Comparison of ENCODE assay signal across 8 cellular contexts in the genomic region with DNA sequence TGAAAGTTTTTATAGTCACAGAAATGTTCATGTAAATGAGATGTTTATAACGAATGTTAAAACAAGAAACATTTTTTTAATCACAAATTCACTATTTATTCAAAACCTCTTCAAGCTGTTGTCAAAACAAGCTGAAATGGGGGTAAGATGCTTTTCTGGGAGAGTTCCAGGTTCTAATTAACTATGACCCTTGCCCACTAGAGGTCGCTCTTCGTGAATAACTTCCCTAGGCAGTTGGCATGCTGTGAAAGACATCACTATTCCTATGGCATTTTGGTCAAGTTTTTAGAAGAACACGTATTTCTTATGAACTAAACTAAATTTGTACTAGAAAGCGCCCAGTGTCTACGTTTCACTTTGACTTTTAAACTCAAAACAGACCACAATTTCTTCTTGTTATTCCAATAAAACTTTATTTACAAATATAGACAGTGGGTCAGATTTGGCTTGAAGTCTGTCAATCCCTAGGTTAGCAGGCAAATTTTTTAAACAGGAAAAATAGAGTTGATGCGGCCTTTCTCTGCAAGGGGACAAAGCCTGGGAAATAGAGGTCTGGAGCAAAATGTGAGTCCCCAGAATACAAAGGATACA.
DNase-seq lines count a peak whose midpoint lies in the region; ATAC-seq and TF ChIP-seq lines count a peak whose summit lies in the region.

No MANE protein-coding gene starts in this region.

- ATAC-seq in RWPE2 (ENCODE audit: low read depth) (no peak), GM19455 (IDR thresholded peaks at IDR 0.05; ENCODE audit: unreplicated experiment) (no peak), GM21515 (IDR thresholded peaks at IDR 0.05; ENCODE audit: unreplicated experiment) (no peak)
- no peak for ATAC-seq in activated naive CD8-positive, alpha-beta T cell treated with anti-CD3 and anti-CD28 coated beads, Interleukin-2, amount 50 U/mL, for 24 hours

- peaks cover 5% of the 10 kb centered on the region for H3K4me1 Mint-ChIP-seq in activated naive CD8-positive, alpha-beta T cell treated with anti-CD3 and anti-CD28 coated beads, Interleukin-2, amount 50 U/mL, for 24 hours
- H3K4me1 Mint-ChIP-seq in immature natural killer cell = peaks cover 4 to 10% of the 10 kb centered on the region in 2 donors

- H3K4me1 ChIP-seq in RWPE2 (ENCODE audit: insufficient read depth, poor library complexity, severe bottlenecking) = no peaks in the 10 kb centered on the region

- no peak overlapping the region for H3K27ac ChIP-seq in RWPE2 (ENCODE audit: poor library complexity, severe bottlenecking)

- peaks cover 15% of the 10 kb centered on the region for H3K36me3 Mint-ChIP-seq in activated naive CD8-positive, alpha-beta T cell treated with anti-CD3 and anti-CD28 coated beads, Interleukin-2, amount 50 U/mL, for 24 hours (ENCODE audit: low read depth)
- H3K36me3 Mint-ChIP-seq in immature natural killer cell = peaks cover 13 to 16% (median 14%) of the 10 kb centered on the region in 3 donors

- DNase-seq in ELF-1 (ENCODE audit: low read depth, low spot score) (peak; percentile 60), HUDEP-2 (lab: John Stamatoyannopoulos, UW; ENCODE audit: unreplicated experiment in 76 of 76) (peak in 52 of 76 experiments; percentile 3 to 72 (median 34)), RWPE2 (ENCODE audit: low spot score) (no peak), immature natural killer cell (peak; percentile 27 to 37 (median 35))
- DNase-seq in activated naive CD8-positive, alpha-beta T cell treated with anti-CD3 and anti-CD28 coated beads, Interleukin-2, amount 50 U/mL, for 24 hours = peak; percentile 56
- peak; percentile 67 for DNase-seq in stimulated activated CD4-positive, alpha-beta T cell treated with anti-CD3 and anti-CD28 coated beads, Interleukin-4, amount 100 ng/mL, for 24 hours

- H3K4me3 ChIP-seq in RWPE2 (ENCODE audit: severe bottlenecking) = no peak overlapping the region

- TF ChIP-seq CTCF in RWPE2 (IDR thresholded peaks at IDR 0.05; ENCODE audit: poor library complexity, severe bottlenecking) = peak; percentile 84

- H3K27me3 ChIP-seq in RWPE2 (ENCODE audit: insufficient read depth, poor library complexity, severe bottlenecking) = no peaks in the 10 kb centered on the region

- no peaks in the 10 kb centered on the region for H3K9me3 ChIP-seq in RWPE2 (ENCODE audit: severe bottlenecking)

- H3K4me3 Mint-ChIP-seq in activated naive CD8-positive, alpha-beta T cell treated with anti-CD3 and anti-CD28 coated beads, Interleukin-2, amount 50 U/mL, for 24 hours = no peak overlapping the region
- no peak overlapping the region for H3K4me3 Mint-ChIP-seq in immature natural killer cell

- H3K27me3 Mint-ChIP-seq in activated naive CD8-positive, alpha-beta T cell treated with anti-CD3 and anti-CD28 coated beads, Interleukin-2, amount 50 U/mL, for 24 hours = peaks cover 2% of the 10 kb centered on the region
- H3K27me3 Mint-ChIP-seq in immature natural killer cell (ENCODE audit: low read depth in 3 of 3) = peaks cover 1 to 4% (median 2%) of the 10 kb centered on the region in 3 donors

- H3K27ac Mint-ChIP-seq in activated naive CD8-positive, alpha-beta T cell treated with anti-CD3 and anti-CD28 coated beads, Interleukin-2, amount 50 U/mL, for 24 hours = no peak overlapping the region
- no peak overlapping the region for H3K27ac Mint-ChIP-seq in immature natural killer cell

- H3K36me3 ChIP-seq in RWPE2 (ENCODE audit: low read depth) = no peaks in the 10 kb centered on the region

- peaks cover 13% of the 10 kb centered on the region for H3K9me3 Mint-ChIP-seq in activated naive CD8-positive, alpha-beta T cell treated with anti-CD3 and anti-CD28 coated beads, Interleukin-2, amount 50 U/mL, for 24 hours
- H3K9me3 Mint-ChIP-seq in immature natural killer cell = peaks cover 2 to 15% (median 9%) of the 10 kb centered on the region in 6 donors
